Comparison of ENCODE assay signal across 14 cellular contexts in the genomic region with DNA sequence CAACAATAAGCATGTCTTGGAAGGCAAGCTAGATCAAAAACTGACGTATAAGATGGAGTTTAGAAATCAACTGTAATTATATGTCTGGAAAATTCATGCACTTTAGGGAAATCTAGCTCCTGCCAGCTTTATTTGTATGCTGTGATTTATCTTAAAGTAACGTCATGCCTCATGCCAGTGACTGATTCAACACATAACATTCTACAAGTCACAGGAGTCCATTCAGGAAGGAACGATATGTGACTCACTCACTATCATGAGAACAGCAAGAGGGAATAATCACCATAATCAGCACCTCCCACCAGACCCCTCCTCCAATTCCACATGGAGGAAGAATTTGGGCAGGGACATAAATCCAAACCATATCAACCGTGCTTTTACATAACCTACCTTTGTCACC.
DNase-seq lines count a peak whose midpoint lies in the region; ATAC-seq and TF ChIP-seq lines count a peak whose summit lies in the region.
"Had no signal": no experiment of that assay in that cellular context is flagged by ENCODE, and none has a peak within 500 bp of the region (broad histone marks: within the 10 kb centered on the region; RNA-seq: fewer than 3 reads in every experiment).

No MANE protein-coding gene starts in this region.

- peak overlapping the region; percentile 8 for H3K4me2 ChIP-seq in osteoblast (ENCODE audit: insufficient read depth, low read length)
- no peak overlapping the region for H3K4me2 ChIP-seq in OCI-LY7 (ENCODE audit: low read length)

- H3K9me3 ChIP-seq in osteoblast (ENCODE audit: low read depth, low read length) = no peaks in the 10 kb centered on the region
- H3K9me3 ChIP-seq in OCI-LY7 (ENCODE audit: low read length) = no peaks in the 10 kb centered on the region

- POLR2A ChIA-PET in RWPE1 (lab: Yijun Ruan, JAX; ENCODE audit: low non-redundant PET) (no interaction called here), OCI-LY7 (lab: Charles Lee) (interaction anchor here (0.9 kb wide), 1 partner anchor 22 kb away, joined by 3 read pairs; no protein-coding TSS in a partner anchor)

- no peaks in the 10 kb centered on the region for H3K9me2 ChIP-seq in OCI-LY7 (ENCODE audit: insufficient read depth, low read length)

- peaks cover 9% of the 10 kb centered on the region for H3K9me3 Mint-ChIP-seq in mesothelial cell of epicardium

- H2AFZ ChIP-seq in osteoblast (ENCODE audit: low read length) = no peak overlapping the region
- no peak overlapping the region for H2AFZ ChIP-seq in OCI-LY7 (ENCODE audit: low read length)

- DNase-seq in Daoy (ENCODE audit: low read depth) (peak; percentile 75), RWPE1 (ENCODE audit: low spot score) (peak; percentile 17), osteoblast (ENCODE audit: insufficient read length, low spot score, missing footprints) (peak; percentile 77), OCI-LY7 (ENCODE audit: low spot score) (no peak), mesothelial cell of epicardium (ENCODE audit: low spot score in 2 of 2, unreplicated experiment in 2 of 2) (no peak)
- DNase-seq: activated naive CD4-positive, alpha-beta T cell; dorsolateral prefrontal cortex; NCI-H1048; stimulated activated CD4-positive, alpha-beta T cell treated with anti-CD3 and anti-CD28 coated beads, Interleukin-4, amount 100 ng/mL, for 1 hour; stimulated activated naive CD4-positive, alpha-beta T cell treated with Interleukin-2 at 50 U/mL for 16 hours had no signal

- H3K4me3 Mint-ChIP-seq in mesothelial cell of epicardium = no peak overlapping the region
- H3K4me3 Mint-ChIP-seq: memory B cell had no signal

- H3K36me3 Mint-ChIP-seq in mesothelial cell of epicardium = no peaks in the 10 kb centered on the region
- H3K36me3 Mint-ChIP-seq: memory B cell had no signal

- ATAC-seq in esophagus mucosa (peak; percentile 69), HG03442 (IDR thresholded peaks at IDR 0.05; ENCODE audit: unreplicated experiment) (no peak), HG03439 (IDR thresholded peaks at IDR 0.05; ENCODE audit: unreplicated experiment) (no peak)

- H3K36me3 ChIP-seq in osteoblast (ENCODE audit: insufficient read depth, low read length) (no peaks in the 10 kb centered on the region), OCI-LY7 (ENCODE audit: insufficient read depth, low read length) (no peaks in the 10 kb centered on the region)

- H4K20me1 ChIP-seq in osteoblast (ENCODE audit: insufficient read depth, low read length) = no peaks in the 10 kb centered on the region
- no peaks in the 10 kb centered on the region for H4K20me1 ChIP-seq in OCI-LY7 (ENCODE audit: insufficient read depth, low read length)

- no peaks in the 10 kb centered on the region for H3K27me3 ChIP-seq in osteoblast (ENCODE audit: insufficient read depth, low read length)
- H3K27me3 ChIP-seq: dorsolateral prefrontal cortex had no signal

- intact Hi-C loops in OCI-LY7 (cut with micrococcal nuclease; ENCODE audit: unreplicated experiment) = no loop called here

- H3K27me3 Mint-ChIP-seq in mesothelial cell of epicardium (ENCODE audit: low read depth) = no peaks in the 10 kb centered on the region
- H3K27me3 Mint-ChIP-seq: memory B cell had no signal

- no peak overlapping the region for H3K27ac Mint-ChIP-seq in mesothelial cell of epicardium
- H3K27ac Mint-ChIP-seq: memory B cell had no signal

- no peaks in the 10 kb centered on the region for H3K79me2 ChIP-seq in osteoblast (ENCODE audit: insufficient read depth, low read length)
- no peaks in the 10 kb centered on the region for H3K79me2 ChIP-seq in OCI-LY7 (ENCODE audit: insufficient read depth, low read depth, low read length)

- H3K27ac ChIP-seq in RWPE1 = no peak overlapping the region
- peak overlapping the region; percentile 93 for H3K27ac ChIP-seq in osteoblast (ENCODE audit: low read depth, low read length)
- no peak overlapping the region for H3K27ac ChIP-seq in OCI-LY7 (ENCODE audit: low read depth, low read length, poor library complexity, severe bottlenecking)
- H3K27ac ChIP-seq: dorsolateral prefrontal cortex had no signal

- H3K4me3 ChIP-seq in osteoblast (ENCODE audit: insufficient read depth, low read length) (no peak overlapping the region), OCI-LY7 (ENCODE audit: low read depth, low read length, poor library complexity, severe bottlenecking) (no peak overlapping the region)
- H3K4me3 ChIP-seq: dorsolateral prefrontal cortex had no signal

- TF ChIP-seq CTCF in RWPE1 (conservative IDR thresholded peaks at IDR 0.05; ENCODE audit: low read depth) = no peak
- no peak for TF ChIP-seq CTCF in osteoblast (IDR thresholded peaks at IDR 0.05; ENCODE audit: extremely low read depth, low read depth, low read length)
- no peak for TF ChIP-seq CTCF in OCI-LY7 (conservative IDR thresholded peaks at IDR 0.05; ENCODE audit: low read length)
- no peak for TF ChIP-seq CTCF in mesothelial cell of epicardium (IDR thresholded peaks at IDR 0.05; ENCODE audit: unreplicated experiment)

- no TSS peak for BruUV-seq in OCI-LY7 (replicated peaks; lab: Mats Ljungman, UMichigan)

- no peaks in the 10 kb centered on the region for H3K4me1 Mint-ChIP-seq in mesothelial cell of epicardium
- H3K4me1 Mint-ChIP-seq: memory B cell had no signal

- CTCF ChIA-PET in RWPE1 (lab: Yijun Ruan, JAX) = no interaction called here
- CTCF ChIA-PET in OCI-LY7 (lab: Charles Lee; ENCODE audit: unreplicated experiment) = no interaction called here

- H3K4me1 ChIP-seq in osteoblast (ENCODE audit: insufficient read depth, low read length) (peaks cover 38% of the 10 kb centered on the region), OCI-LY7 (ENCODE audit: insufficient read depth, low read length, poor library complexity, severe bottlenecking) (no peaks in the 10 kb centered on the region)

Comparison
In these comparisons a context has a peak if more than half of its experiments do, and no peak if none do; other contexts are left out.
1. DNase-seq: peak in Daoy (single experiment), RWPE1 (single experiment) and osteoblast (single experiment); none in OCI-LY7 (single experiment) and mesothelial cell of epicardium (0 of 2).